ENCODE assay signal across 12 cellular contexts in genomic region chr4:64617813-64618212, GRCh38.
A peak's percentile ranks its signal among the peaks of the same experiment; 100 is the strongest.
DNase-seq lines count a peak whose midpoint lies in the region; ATAC-seq and TF ChIP-seq lines count a peak whose summit lies in the region.
"Had no signal": no experiment of that assay in that cellular context is flagged by ENCODE, and none has a peak within 500 bp of the region (broad histone marks: within the 10 kb centered on the region; RNA-seq: fewer than 3 reads in every experiment).

No MANE protein-coding gene starts in this region.

- POLR2A ChIA-PET in MCF 10A (lab: Yijun Ruan, JAX) = no interaction called here

- H3K4me3 ChIP-seq in breast epithelium (no peak overlapping the region), WERI-Rb-1 (ENCODE audit: low read depth, low read length) (no peak overlapping the region)

- peak overlapping the region; percentile 2 for H3K27ac Mint-ChIP-seq in MCF 10A (ENCODE audit: low read depth, unreplicated experiment)
- no peak overlapping the region for H3K27ac Mint-ChIP-seq in chondrocyte (ENCODE audit: unreplicated experiment)
- no peak overlapping the region for H3K27ac Mint-ChIP-seq in activated naive CD4-positive, alpha-beta T cell treated with anti-CD3 and anti-CD28 coated beads for 36 hours
- H3K27ac Mint-ChIP-seq: activated naive CD8-positive, alpha-beta T cell treated with anti-CD3 and anti-CD28 coated beads, Interleukin-2, amount 10 ng/mL, durations not matched to agents 7 days and 5 days; CD4-positive, CD25-positive, alpha-beta regulatory T cell had no signal

- TF ChIP-seq CTCF in MCF 10A (IDR thresholded peaks at IDR 0.05; ENCODE audit: unreplicated experiment) = peak; percentile 39
- peak in 1 of 3 donors; percentile 30 for TF ChIP-seq CTCF in breast epithelium (IDR thresholded peaks at IDR 0.05)
- peak; percentile 65 for TF ChIP-seq CTCF in chondrocyte (IDR thresholded peaks at IDR 0.05)
- no peak for TF ChIP-seq CTCF in WERI-Rb-1 (IDR thresholded peaks at IDR 0.05; ENCODE audit: low read depth, low read length)

- no peaks in the 10 kb centered on the region for H3K9me3 Mint-ChIP-seq in MCF 10A (ENCODE audit: unreplicated experiment)
- no peaks in the 10 kb centered on the region for H3K9me3 Mint-ChIP-seq in chondrocyte (ENCODE audit: low read depth)
- H3K9me3 Mint-ChIP-seq in activated naive CD4-positive, alpha-beta T cell treated with anti-CD3 and anti-CD28 coated beads for 36 hours = no peaks in the 10 kb centered on the region
- H3K9me3 Mint-ChIP-seq: activated naive CD8-positive, alpha-beta T cell treated with anti-CD3 and anti-CD28 coated beads, Interleukin-2, amount 10 ng/mL, durations not matched to agents 7 days and 5 days had no signal

- H3K9me3 ChIP-seq in breast epithelium (no peaks in the 10 kb centered on the region), WERI-Rb-1 (ENCODE audit: severe bottlenecking) (no peaks in the 10 kb centered on the region)

- H3K36me3 Mint-ChIP-seq in MCF 10A (ENCODE audit: insufficient read depth, unreplicated experiment) (no peaks in the 10 kb centered on the region), chondrocyte (ENCODE audit: low read depth) (no peaks in the 10 kb centered on the region)
- no peaks in the 10 kb centered on the region for H3K36me3 Mint-ChIP-seq in activated naive CD4-positive, alpha-beta T cell treated with anti-CD3 and anti-CD28 coated beads for 36 hours (ENCODE audit: low read depth)
- H3K36me3 Mint-ChIP-seq: activated naive CD8-positive, alpha-beta T cell treated with anti-CD3 and anti-CD28 coated beads, Interleukin-2, amount 10 ng/mL, durations not matched to agents 7 days and 5 days; CD4-positive, CD25-positive, alpha-beta regulatory T cell had no signal

- H3K36me3 ChIP-seq in breast epithelium (no peaks in the 10 kb centered on the region), WERI-Rb-1 (no peaks in the 10 kb centered on the region)

- H3K27me3 ChIP-seq in breast epithelium = no peaks in the 10 kb centered on the region
- no peaks in the 10 kb centered on the region for H3K27me3 ChIP-seq in WERI-Rb-1 (ENCODE audit: insufficient read depth, low read depth, severe bottlenecking)

- no peak for ATAC-seq in HG02759 (IDR thresholded peaks at IDR 0.05; ENCODE audit: unreplicated experiment)
- ATAC-seq: right cardiac atrium had no signal

- no peak for TF ChIP-seq POLR2A in breast epithelium (IDR thresholded peaks at IDR 0.05)

- peak; percentile 48 for DNase-seq in MCF 10A (ENCODE audit: unreplicated experiment)
- no peak for DNase-seq in breast epithelium (ENCODE audit: low spot score in 2 of 2)
- DNase-seq in NCI-H460 (ENCODE audit: extremely low read depth, low read depth) = peak; percentile 30
- DNase-seq in chondrocyte (ENCODE audit: low spot score) = no peak
- DNase-seq in SKM-1 treated with dmso at 0.1 percent for 144 hours (lab: John Stamatoyannopoulos, UW; ENCODE audit: unreplicated experiment) = no peak
- no peak for DNase-seq in WERI-Rb-1
- no peak for DNase-seq in activated naive CD4-positive, alpha-beta T cell treated with anti-CD3 and anti-CD28 coated beads for 36 hours
- DNase-seq: activated CD4-positive, CD25-positive, alpha-beta regulatory T cell treated with anti-CD3 and anti-CD28 coated beads, Interleukin-2, amount 50 U/mL, for 72 hours; activated naive CD8-positive, alpha-beta T cell treated with anti-CD3 and anti-CD28 coated beads, Interleukin-2, amount 10 ng/mL, durations not matched to agents 7 days and 5 days; CD4-positive, CD25-positive, alpha-beta regulatory T cell; right cardiac atrium had no signal

- peaks cover 6% of the 10 kb centered on the region for H3K4me1 Mint-ChIP-seq in MCF 10A (ENCODE audit: insufficient read depth, unreplicated experiment)
- H3K4me1 Mint-ChIP-seq in chondrocyte (ENCODE audit: low read depth) = no peaks in the 10 kb centered on the region
- no peaks in the 10 kb centered on the region for H3K4me1 Mint-ChIP-seq in activated naive CD4-positive, alpha-beta T cell treated with anti-CD3 and anti-CD28 coated beads for 36 hours (ENCODE audit: low read depth)
- H3K4me1 Mint-ChIP-seq: activated naive CD8-positive, alpha-beta T cell treated with anti-CD3 and anti-CD28 coated beads, Interleukin-2, amount 10 ng/mL, durations not matched to agents 7 days and 5 days; CD4-positive, CD25-positive, alpha-beta regulatory T cell had no signal

- BruUV-seq in MCF 10A (replicated peaks; lab: Mats Ljungman, UMichigan) = no TSS peak

- CTCF ChIA-PET in MCF 10A (lab: Yijun Ruan, JAX) = interaction anchor here (0.9 to 1.8 kb wide), 2 partner anchors 18 to 34 kb away, joined by 4 to 5 read pairs; no protein-coding TSS in a partner anchor
- CTCF ChIA-PET in activated naive CD4-positive, alpha-beta T cell treated with anti-CD3 and anti-CD28 coated beads for 36 hours (lab: Charles Lee) = no interaction called here

- H3K4me3 Mint-ChIP-seq in MCF 10A (ENCODE audit: unreplicated experiment) (no peak overlapping the region), chondrocyte (ENCODE audit: unreplicated experiment) (no peak overlapping the region)
- no peak overlapping the region for H3K4me3 Mint-ChIP-seq in activated naive CD4-positive, alpha-beta T cell treated with anti-CD3 and anti-CD28 coated beads for 36 hours
- H3K4me3 Mint-ChIP-seq: activated naive CD8-positive, alpha-beta T cell treated with anti-CD3 and anti-CD28 coated beads, Interleukin-2, amount 10 ng/mL, durations not matched to agents 7 days and 5 days; CD4-positive, CD25-positive, alpha-beta regulatory T cell had no signal

- no peaks in the 10 kb centered on the region for H3K27me3 Mint-ChIP-seq in MCF 10A (ENCODE audit: insufficient read depth, unreplicated experiment)
- H3K27me3 Mint-ChIP-seq in chondrocyte (ENCODE audit: low read depth) = peaks cover 9% of the 10 kb centered on the region
- H3K27me3 Mint-ChIP-seq in activated naive CD4-positive, alpha-beta T cell treated with anti-CD3 and anti-CD28 coated beads for 36 hours (ENCODE audit: low read depth) = no peaks in the 10 kb centered on the region
- H3K27me3 Mint-ChIP-seq: activated naive CD8-positive, alpha-beta T cell treated with anti-CD3 and anti-CD28 coated beads, Interleukin-2, amount 10 ng/mL, durations not matched to agents 7 days and 5 days; CD4-positive, CD25-positive, alpha-beta regulatory T cell had no signal

- H3K27ac ChIP-seq in breast epithelium = no peak overlapping the region
- H3K27ac ChIP-seq in WERI-Rb-1 = no peak overlapping the region

- intact Hi-C loops in MCF 10A (cut with micrococcal nuclease) (loop anchor here (5.0 kb wide), 1 partner anchor 164 kb away; no protein-coding TSS in a partner anchor), breast epithelium (cut with DNase I; ENCODE audit: low total_unique reads) (no loop called here)
- intact Hi-C loops in activated naive CD4-positive, alpha-beta T cell treated with anti-CD3 and anti-CD28 coated beads for 36 hours (cut with micrococcal nuclease) = no loop called here

- H3K4me1 ChIP-seq in breast epithelium = no peaks in the 10 kb centered on the region

Comparison
In these comparisons a context has a peak if more than half of its experiments do, and no peak if none do; other contexts are left out.
1. DNase-seq: peak in MCF 10A (single experiment) and NCI-H460 (single experiment); none in breast epithelium (0 of 2), chondrocyte (single experiment), SKM-1 treated with dmso at 0.1 percent for 144 hours (single experiment), WERI-Rb-1 (single experiment) and activated naive CD4-positive, alpha-beta T cell treated with anti-CD3 and anti-CD28 coated beads for 36 hours (single experiment).